In genomic region chr2:68356599-68357239, GRCh38 we compare ENCODE assay signal across 36 cellular contexts. TPM values are rescaled to one million over a fixed set of nuclear protein-coding genes. Genes with fewer than 3 reads are reported as not detected.
"Had no signal": no experiment of that assay in that cellular context is flagged by ENCODE, and none has a peak within 500 bp of the region (broad histone marks: within the 10 kb centered on the region; RNA-seq: fewer than 3 reads in every experiment).

No MANE protein-coding gene starts in this region.

- H3K4me1 Mint-ChIP-seq: activated naive CD4-positive, alpha-beta T cell treated with anti-CD3 and anti-CD28 coated beads, Interleukin-2, amount 10 ng/mL, durations not matched to agents 7 days and 5 days had no signal

- H3K9me3 ChIP-seq: esophagus squamous epithelium, gastroesophageal sphincter, heart right ventricle had no signal

- H3K36me3 ChIP-seq: brain microvascular endothelial cell, esophagus squamous epithelium, gastroesophageal sphincter, heart right ventricle, WERI-Rb-1 had no signal

- H3K36me3 Mint-ChIP-seq: activated CD4-positive, alpha-beta memory T cell treated with anti-CD3 and anti-CD28 coated beads for 36 hours; activated CD8-positive, alpha-beta memory T cell treated with anti-CD3 and anti-CD28 coated beads, Interleukin-2, amount 10 ng/mL, durations not matched to agents 7 days and 5 days; activated naive CD4-positive, alpha-beta T cell treated with anti-CD3 and anti-CD28 coated beads, Interleukin-2, amount 10 ng/mL, durations not matched to agents 7 days and 5 days; activated naive CD8-positive, alpha-beta T cell had no signal

- H3K4me3 Mint-ChIP-seq: activated B cell treated with CpG ODN at 0.5 μM for 24 hours; activated CD4-positive, alpha-beta memory T cell treated with anti-CD3 and anti-CD28 coated beads for 36 hours; activated CD8-positive, alpha-beta memory T cell treated with anti-CD3 and anti-CD28 coated beads, Interleukin-2, amount 10 ng/mL, durations not matched to agents 7 days and 5 days; activated CD8-positive, alpha-beta T cell treated with anti-CD3 and anti-CD28 coated beads, Interleukin-2, amount 10 ng/mL, durations not matched to agents 7 days and 5 days; activated naive CD4-positive, alpha-beta T cell treated with anti-CD3 and anti-CD28 coated beads, Interleukin-2, amount 10 ng/mL, durations not matched to agents 7 days and 5 days; activated naive CD8-positive, alpha-beta T cell; activated T-cell treated with anti-CD3 and anti-CD28 coated beads, Interleukin-2, amount 50 U/mL, for 72 hours; T-helper 17 cell; T-helper 2 cell treated with Interferon-gamma antibody and Interleukin-4, amounts not matched to agents 5 μg/mL and 100 μg/mL, for 36 hours had no signal

- H3K9me3 Mint-ChIP-seq: activated B cell treated with CpG ODN at 0.5 μM for 24 hours; activated CD4-positive, alpha-beta memory T cell treated with anti-CD3 and anti-CD28 coated beads for 36 hours; activated naive CD4-positive, alpha-beta T cell treated with anti-CD3 and anti-CD28 coated beads, Interleukin-2, amount 10 ng/mL, durations not matched to agents 7 days and 5 days; activated T-cell treated with anti-CD3 and anti-CD28 coated beads, Interleukin-2, amount 50 U/mL, for 72 hours; T-helper 2 cell treated with Interferon-gamma antibody and Interleukin-4, amounts not matched to agents 5 μg/mL and 100 μg/mL, for 36 hours had no signal

- DNase-seq: activated B cell treated with CpG ODN at 0.5 μM for 24 hours; activated CD4-positive, alpha-beta memory T cell treated with anti-CD3 and anti-CD28 coated beads for 36 hours; activated CD4-positive, alpha-beta T cell treated with anti-CD3 and anti-CD28 coated beads for 48 hours; activated CD8-positive, alpha-beta memory T cell treated with anti-CD3 and anti-CD28 coated beads, Interleukin-2, amount 10 ng/mL, durations not matched to agents 7 days and 5 days; activated CD8-positive, alpha-beta memory T cell treated with anti-CD3 and anti-CD28 coated beads, Interleukin-2, amount 50 U/mL, for 4 hours; activated CD8-positive, alpha-beta T cell treated with anti-CD3 and anti-CD28 coated beads, Interleukin-2, amount 10 ng/mL, durations not matched to agents 7 days and 5 days; activated gamma-delta T cell; activated naive CD4-positive, alpha-beta T cell; activated naive CD4-positive, alpha-beta T cell treated with anti-CD3 and anti-CD28 coated beads, Interleukin-2, amount 10 ng/mL, durations not matched to agents 7 days and 5 days; activated T-cell treated with anti-CD3 and anti-CD28 coated beads, Interleukin-2, amount 50 U/mL, for 1 hour; activated T-cell treated with anti-CD3 and anti-CD28 coated beads, Interleukin-2, amount 50 U/mL, for 72 hours; amniotic stem cell; anterior cingulate cortex; brain microvascular endothelial cell; caudate nucleus; cortex of kidney; dermis blood vessel endothelial cell; effector CD4-positive, alpha-beta T cell; esophagus squamous epithelium; foreskin melanocyte; heart right ventricle; T-helper 1 cell; T-helper 17 cell; T1000; WERI-Rb-1 had no signal

- H3K27ac ChIP-seq: brain microvascular endothelial cell, epithelial cell of prostate, esophagus squamous epithelium, gastroesophageal sphincter, heart right ventricle, WERI-Rb-1 had no signal

- ATAC-seq: activated CD4-positive, CD25-positive, alpha-beta regulatory T cell treated with anti-CD3 and anti-CD28 coated beads, Interleukin-2, amount 50 U/mL, for 24 hours; activated CD8-positive, alpha-beta memory T cell treated with anti-CD3 and anti-CD28 coated beads, Interleukin-2, amount 10 ng/mL, durations not matched to agents 7 days and 5 days; activated CD8-positive, alpha-beta T cell treated with anti-CD3 and anti-CD28 coated beads, Interleukin-2, amount 10 ng/mL, durations not matched to agents 7 days and 5 days; activated T-cell treated with anti-CD3 and anti-CD28 coated beads, Interleukin-2, amount 50 U/mL, for 72 hours; gastroesophageal sphincter; heart right ventricle; T-helper 17 cell had no signal

- H3K27ac Mint-ChIP-seq: activated B cell treated with CpG ODN at 0.5 μM for 24 hours; activated CD4-positive, alpha-beta memory T cell treated with anti-CD3 and anti-CD28 coated beads for 36 hours; activated CD8-positive, alpha-beta memory T cell treated with anti-CD3 and anti-CD28 coated beads, Interleukin-2, amount 10 ng/mL, durations not matched to agents 7 days and 5 days; activated CD8-positive, alpha-beta T cell treated with anti-CD3 and anti-CD28 coated beads, Interleukin-2, amount 10 ng/mL, durations not matched to agents 7 days and 5 days; activated naive CD4-positive, alpha-beta T cell treated with anti-CD3 and anti-CD28 coated beads, Interleukin-2, amount 10 ng/mL, durations not matched to agents 7 days and 5 days; activated naive CD8-positive, alpha-beta T cell; activated T-cell treated with anti-CD3 and anti-CD28 coated beads, Interleukin-2, amount 50 U/mL, for 72 hours; T-helper 17 cell; T-helper 2 cell treated with Interferon-gamma antibody and Interleukin-4, amounts not matched to agents 5 μg/mL and 100 μg/mL, for 36 hours had no signal

- H3K27me3 ChIP-seq: brain microvascular endothelial cell, esophagus squamous epithelium, gastroesophageal sphincter, heart right ventricle had no signal

- H3K27me3 Mint-ChIP-seq: activated B cell treated with CpG ODN at 0.5 μM for 24 hours; activated CD4-positive, alpha-beta memory T cell treated with anti-CD3 and anti-CD28 coated beads for 36 hours; activated CD8-positive, alpha-beta memory T cell treated with anti-CD3 and anti-CD28 coated beads, Interleukin-2, amount 10 ng/mL, durations not matched to agents 7 days and 5 days; activated naive CD8-positive, alpha-beta T cell had no signal

- H3K4me3 ChIP-seq: esophagus squamous epithelium, gastroesophageal sphincter, heart right ventricle had no signal

RNA-seq across cellular contexts. Expression of gene PLEK, which starts 8.4 kb away (rescaled TPM):
- total RNA-seq: astrocyte, bronchial epithelial cell, chondrocyte, fibroblast of lung, fibroblast of villous mesenchyme had no signal
- polyA plus RNA-seq: fibroblast of lung had no signal

RNA-seq across cellular contexts. Expression of gene CNRIP1, which starts 37.0 kb away (rescaled TPM):
- total RNA-seq: activated B cell treated with CpG ODN at 0.5 μM for 24 hours; activated CD4-positive, alpha-beta memory T cell treated with anti-CD3 and anti-CD28 coated beads for 36 hours; activated CD8-positive, alpha-beta memory T cell treated with anti-CD3 and anti-CD28 coated beads for 36 hours; activated CD8-positive, alpha-beta memory T cell treated with anti-CD3 and anti-CD28 coated beads, Interleukin-2, amount 10 ng/mL, durations not matched to agents 7 days and 5 days; activated CD8-positive, alpha-beta T cell treated with anti-CD3 and anti-CD28 coated beads, Interleukin-2, amount 10 ng/mL, durations not matched to agents 7 days and 5 days; activated T-cell treated with anti-CD3 and anti-CD28 coated beads, Interleukin-2, amount 50 U/mL, for 72 hours had no signal
